7 cellular contexts compared by ENCODE assay signal in genomic region chr15:74696398-74696729, GRCh38. TPM values are rescaled to one million over a fixed set of nuclear protein-coding genes. Genes with fewer than 3 reads are reported as not detected.
DNase-seq lines count a peak whose midpoint lies in the region; ATAC-seq, FAIRE-seq and TF ChIP-seq lines count a peak whose summit lies in the region.

No MANE protein-coding gene starts in this region.

- H3K4me1 Mint-ChIP-seq in activated T-helper 17 cell treated with anti-CD3 and anti-CD28 coated beads, Interleukin-2, amount 50 U/mL, for 72 hours = peaks cover 14% of the 10 kb centered on the region

- no peaks in the 10 kb centered on the region for H3K9me3 Mint-ChIP-seq in activated T-helper 17 cell treated with anti-CD3 and anti-CD28 coated beads, Interleukin-2, amount 50 U/mL, for 72 hours

- H3K9ac ChIP-seq in keratinocyte (ENCODE audit: control insufficient read depth, extremely low read depth, insufficient read depth, low read length) = peak overlapping the region; percentile 99

- no peak for DNase-seq in keratinocyte (ENCODE audit: low read depth, low spot score)
- no peak for DNase-seq in suprapubic skin (ENCODE audit: low spot score in 2 of 2)
- no peak for DNase-seq in NCI-H2196 treated with DMSO at 0.1 percent for 48 hours (lab: John Stamatoyannopoulos, UW; ENCODE audit: unreplicated experiment)

- peaks cover 9% of the 10 kb centered on the region for H3K36me3 Mint-ChIP-seq in activated T-helper 17 cell treated with anti-CD3 and anti-CD28 coated beads, Interleukin-2, amount 50 U/mL, for 72 hours (ENCODE audit: low read depth)

- no peaks in the 10 kb centered on the region for H4K20me1 ChIP-seq in keratinocyte (ENCODE audit: control insufficient read depth, extremely low read depth, insufficient read depth, low read length)

- H3K9me3 ChIP-seq in keratinocyte (ENCODE audit: control insufficient read depth, low read depth, low read length) (no peaks in the 10 kb centered on the region), suprapubic skin (no peaks in the 10 kb centered on the region)

- 5% methylated on average over 9 of the region's 10 CpGs for WGBS in suprapubic skin

- peak; percentile 8 for ATAC-seq in HG02588 (IDR thresholded peaks at IDR 0.05; ENCODE audit: unreplicated experiment)
- ATAC-seq in activated T-helper 17 cell treated with anti-CD3 and anti-CD28 coated beads, Interleukin-2, amount 50 U/mL, for 72 hours (replicated peaks) = no peak
- no peak for ATAC-seq in GM21737 (IDR thresholded peaks at IDR 0.05; ENCODE audit: unreplicated experiment)
- ATAC-seq in HG03432 (IDR thresholded peaks at IDR 0.05; ENCODE audit: unreplicated experiment) = no peak

- no peaks in the 10 kb centered on the region for H3K27me3 Mint-ChIP-seq in activated T-helper 17 cell treated with anti-CD3 and anti-CD28 coated beads, Interleukin-2, amount 50 U/mL, for 72 hours

- H2AFZ ChIP-seq in keratinocyte (ENCODE audit: control insufficient read depth, low read length) = peak overlapping the region; percentile 98

- TF ChIP-seq CTCF in keratinocyte (optimal IDR thresholded peaks at IDR 0.05 in 1 of 3, IDR thresholded peaks at IDR 0.05 in 1 of 3, conservative IDR thresholded peaks at IDR 0.05 in 1 of 3; ENCODE audit: extremely low read depth in 1 of 3, insufficient read depth in 2 of 3, low read length in 3 of 3) (no peak), suprapubic skin (IDR thresholded peaks at IDR 0.05) (no peak)

- peak overlapping the region; percentile 90 for H3K4me2 ChIP-seq in keratinocyte (ENCODE audit: control insufficient read depth, extremely low read depth, insufficient read depth, low read depth, low read length)

- no peaks in the 10 kb centered on the region for H3K27me3 ChIP-seq in keratinocyte (ENCODE audit: control insufficient read depth, extremely low read depth, insufficient read depth, low read length)
- peaks cover 2% of the 10 kb centered on the region for H3K27me3 ChIP-seq in suprapubic skin

- peaks cover 43% of the 10 kb centered on the region for H3K79me2 ChIP-seq in keratinocyte (ENCODE audit: control insufficient read depth, insufficient read depth, low read length)

- no peak for TF ChIP-seq EP300 in suprapubic skin (IDR thresholded peaks at IDR 0.05)

- dilution Hi-C loops in keratinocyte (cut with MboI; ENCODE audit: extremely low pct_ligation_motif_present, low sequenced_read_pairs) = no loop called here

- peak overlapping the region; percentile 95 for H3K27ac ChIP-seq in keratinocyte (ENCODE audit: control insufficient read depth, insufficient read depth, low read length)
- no peak overlapping the region for H3K27ac ChIP-seq in suprapubic skin

- H3K27ac Mint-ChIP-seq in activated T-helper 17 cell treated with anti-CD3 and anti-CD28 coated beads, Interleukin-2, amount 50 U/mL, for 72 hours = peak overlapping the region; percentile 100

- H3K4me1 ChIP-seq in keratinocyte (ENCODE audit: control insufficient read depth, extremely low read depth, insufficient read depth, low read length) (peaks cover 14% of the 10 kb centered on the region), suprapubic skin (peaks cover 19% of the 10 kb centered on the region)

- no peak for FAIRE-seq in keratinocyte (lab: Jason Lieb, UNC)

- H3K36me3 ChIP-seq in keratinocyte (ENCODE audit: control insufficient read depth in 2 of 2, extremely low read depth in 1 of 2, insufficient read depth in 2 of 2, low read length in 2 of 2) (peaks cover 0 to 3% of the 10 kb centered on the region in 2 experiments), suprapubic skin (no peaks in the 10 kb centered on the region)

- TF ChIP-seq POLR2A in suprapubic skin (IDR thresholded peaks at IDR 0.05) = no peak

- H3K9me1 ChIP-seq in keratinocyte (ENCODE audit: control insufficient read depth, extremely low read depth, insufficient read depth, low read length) = no peaks in the 10 kb centered on the region

- H3K4me3 Mint-ChIP-seq in activated T-helper 17 cell treated with anti-CD3 and anti-CD28 coated beads, Interleukin-2, amount 50 U/mL, for 72 hours = peak overlapping the region; percentile 100

- H3K4me3 ChIP-seq in keratinocyte (ENCODE audit: control insufficient read depth in 2 of 3, extremely low read depth in 1 of 3, insufficient read depth in 2 of 3, low read depth in 1 of 3, low read length in 3 of 3) (peak overlapping the region; percentile 62 to 95 (median 92)), suprapubic skin (peak overlapping the region; percentile 89)

RNA-seq across cellular contexts. Expression of gene EDC3, which starts 0.5 kb away (rescaled TPM):
- 10 to 100 TPM; 47.9 to 56.0 TPM for total RNA-seq in activated T-helper 17 cell treated with anti-CD3 and anti-CD28 coated beads, Interleukin-2, amount 50 U/mL, for 72 hours
- 33.6 to 45.4 TPM (median 38.1 TPM) in 3 replicates for polyA plus RNA-seq in keratinocyte
- 5.6 TPM for polyA plus RNA-seq in keratinocyte (2011; ENCODE audit: low read depth)
- 22.7 and 30.3 TPM in 2 replicates for polyA plus RNA-seq in keratinocyte (2011; cell fraction: cytosol; rRNA removed)
- 56.6 and 67.7 TPM in 2 replicates for polyA plus RNA-seq in keratinocyte (2011; cell fraction: nucleus; rRNA removed)
- polyA plus RNA-seq in keratinocyte (2012; ENCODE audit: low replicate concordance) = 19.6 and 28.7 TPM in 2 replicates
- polyA minus RNA-seq in keratinocyte = 34.5 to 76.0 TPM (median 69.5 TPM) in 3 replicates
- 28.6 TPM for polyA minus RNA-seq in keratinocyte (2011; cell fraction: cytosol; rRNA and poly(A)+ RNA removed)
- polyA minus RNA-seq in keratinocyte (2011; cell fraction: nucleus; rRNA and poly(A)+ RNA removed) = 37.0 and 37.9 TPM in 2 replicates
- total RNA-seq in suprapubic skin = 10 to 100 TPM; 13.0 to 52.4 (median 23.5) TPM

RNA-seq across cellular contexts. Expression of gene CYP1A1, which starts 29.0 kb away (rescaled TPM):
- 10 to 100 TPM in 1 of 2 donors, 1 to 10 TPM in 1; 3.3 to 11.4 TPM for total RNA-seq in activated T-helper 17 cell treated with anti-CD3 and anti-CD28 coated beads, Interleukin-2, amount 50 U/mL, for 72 hours
- polyA plus RNA-seq in keratinocyte = 3.1 to 23.4 TPM (median 4.8 TPM) in 3 replicates
- polyA plus RNA-seq in keratinocyte (2011; ENCODE audit: low read depth) = 4.3 TPM
- 5.8 and 7.4 TPM in 2 replicates for polyA plus RNA-seq in keratinocyte (2011; cell fraction: cytosol; rRNA removed)
- 19.8 and 26.2 TPM in 2 replicates for polyA plus RNA-seq in keratinocyte (2011; cell fraction: nucleus; rRNA removed)
- polyA plus RNA-seq in keratinocyte (2012; ENCODE audit: low replicate concordance) = 2.6 and 8.5 TPM in 2 replicates
- 3.5 to 18.4 TPM (median 10.9 TPM) in 3 replicates for polyA minus RNA-seq in keratinocyte
- polyA minus RNA-seq in keratinocyte (2011; cell fraction: cytosol; rRNA and poly(A)+ RNA removed) = 8.1 TPM
- polyA minus RNA-seq in keratinocyte (2011; cell fraction: nucleus; rRNA and poly(A)+ RNA removed) = 10.4 and 11.4 TPM in 2 replicates
- total RNA-seq in suprapubic skin = 1 to 10 TPM in 3 of 4 donors, under 1 TPM in 1; 0.64 to 6.0 (median 2.8) TPM

RNA-seq across cellular contexts. Expression of gene CYP1A2, which starts 52.3 kb away (rescaled TPM):
- total RNA-seq in activated T-helper 17 cell treated with anti-CD3 and anti-CD28 coated beads, Interleukin-2, amount 50 U/mL, for 72 hours = not detected
- polyA plus RNA-seq in keratinocyte = 0.04 to 0.09 TPM in 2 of 3 replicates, not detected in the other
- not detected for polyA plus RNA-seq in keratinocyte (2011; ENCODE audit: low read depth)
- polyA plus RNA-seq in keratinocyte (2011; cell fraction: cytosol; rRNA removed) = 0.06 TPM in 1 of 2 replicates, not detected in the other
- polyA plus RNA-seq in keratinocyte (2011; cell fraction: nucleus; rRNA removed) = 0.04 and 0.09 TPM in 2 replicates
- polyA plus RNA-seq in keratinocyte (2012; ENCODE audit: low replicate concordance) = not detected in 2 replicates
- polyA minus RNA-seq in keratinocyte = not detected in 3 replicates
- not detected for polyA minus RNA-seq in keratinocyte (2011; cell fraction: cytosol; rRNA and poly(A)+ RNA removed)
- not detected in 2 replicates for polyA minus RNA-seq in keratinocyte (2011; cell fraction: nucleus; rRNA and poly(A)+ RNA removed)
- total RNA-seq in suprapubic skin = not detected
